In genomic region chr2:25228848-25229674, GRCh38 we compare ENCODE assay signal across 8 cellular contexts.
DNase-seq lines count a peak whose midpoint lies in the region; ATAC-seq and TF ChIP-seq lines count a peak whose summit lies in the region.

No MANE protein-coding gene starts in this region.

- H3K4me3 ChIP-seq in astrocyte of the cerebellum (ENCODE audit: low read depth, low read length) (no peak overlapping the region), hepatocyte (no peak overlapping the region)

- in situ Hi-C loops in astrocyte of the cerebellum (cut with HindIII; ENCODE audit: low sequenced_read_pairs) = no loop called here

- no peaks in the 10 kb centered on the region for H3K9me3 ChIP-seq in hepatocyte (ENCODE audit: low read depth)

- peak; percentile 89 for TF ChIP-seq CTCF in astrocyte of the cerebellum (IDR thresholded peaks at IDR 0.05; ENCODE audit: low read depth, low read length, missing control alignments)
- TF ChIP-seq CTCF in hepatocyte (IDR thresholded peaks at IDR 0.05; ENCODE audit: poor library complexity) = peak; percentile 57

- no peaks in the 10 kb centered on the region for H3K27me3 ChIP-seq in hepatocyte

- ATAC-seq in sciatic nerve = peak; percentile 92

- peak overlapping the region; percentile 15 for H3K27ac ChIP-seq in hepatocyte

- 37% methylated on average over 19 of the region's 19 CpGs for WGBS in hepatocyte (ENCODE audit: low lambda C conversion rate, missing lambda C conversion rate)

- intact Hi-C loops in sciatic nerve (cut with DNase I) = no loop called here

- no peaks in the 10 kb centered on the region for H3K79me2 ChIP-seq in hepatocyte

- peaks cover 7% of the 10 kb centered on the region for H3K4me1 ChIP-seq in hepatocyte (ENCODE audit: insufficient read depth)

- peak overlapping the region; percentile 23 for H3K4me2 ChIP-seq in hepatocyte

- peaks cover 2% of the 10 kb centered on the region for H4K20me1 ChIP-seq in hepatocyte (ENCODE audit: insufficient read depth, poor library complexity, severe bottlenecking)

- peaks cover 2% of the 10 kb centered on the region for H3K36me3 ChIP-seq in hepatocyte (replicated peaks; ENCODE audit: insufficient read depth, low read depth)

- no peaks in the 10 kb centered on the region for H3K9me2 ChIP-seq in hepatocyte (replicated peaks; ENCODE audit: insufficient read depth)

- no peak overlapping the region for H2AFZ ChIP-seq in hepatocyte

- DNase-seq in activated CD4-positive, alpha-beta T cell treated with anti-CD3 and anti-CD28 coated beads for 48 hours = peak; percentile 47
- no peak for DNase-seq in activated CD4-positive, alpha-beta T cell treated with anti-CD3 and anti-CD28 coated beads, Interleukin-2, amount 50 U/mL, for 1 hour
- peak; percentile 93 for DNase-seq in HuH-7 (ENCODE audit: low spot score)
- peak; percentile 39 for DNase-seq in NOMO-1 treated with dmso at 0.1 percent for 144 hours (lab: John Stamatoyannopoulos, UW; ENCODE audit: unreplicated experiment)
- DNase-seq in astrocyte of the cerebellum (ENCODE audit: low read depth) = peak; percentile 37
- peak; percentile 84 for DNase-seq in hepatocyte (ENCODE audit: low spot score)
- DNase-seq in sciatic nerve (ENCODE audit: low spot score) = peak; percentile 85
- no peak for DNase-seq in middle frontal gyrus (ENCODE audit: extremely low spot score, low spot score)

Comparison
In these comparisons a context has a peak if more than half of its experiments do, and no peak if none do; other contexts are left out.
1. DNase-seq: peak in activated CD4-positive, alpha-beta T cell treated with anti-CD3 and anti-CD28 coated beads for 48 hours (single experiment), HuH-7 (single experiment), NOMO-1 treated with dmso at 0.1 percent for 144 hours (single experiment), astrocyte of the cerebellum (single experiment), hepatocyte (single experiment) and sciatic nerve (single experiment); none in activated CD4-positive, alpha-beta T cell treated with anti-CD3 and anti-CD28 coated beads, Interleukin-2, amount 50 U/mL, for 1 hour (single experiment) and middle frontal gyrus (single experiment).